Comparison of ENCODE assay signal across 11 cellular contexts in genomic region chr13:99354371-99354951, GRCh38. TPM values are rescaled to one million over a fixed set of nuclear protein-coding genes. Genes with fewer than 3 reads are reported as not detected.
DNase-seq lines count a peak whose midpoint lies in the region; ATAC-seq, FAIRE-seq and TF ChIP-seq lines count a peak whose summit lies in the region.
"Had no signal": no experiment of that assay in that cellular context is flagged by ENCODE, and none has a peak within 500 bp of the region (broad histone marks: within the 10 kb centered on the region; RNA-seq: fewer than 3 reads in every experiment).

No MANE protein-coding gene starts in this region.

- no peak overlapping the region for H2AFZ ChIP-seq in neural progenitor cell (replicated peaks)

- TF ChIP-seq POLR2A in GM12892 (IDR thresholded peaks at IDR 0.05; ENCODE audit: low read depth, low read length) = no peak
- TF ChIP-seq POLR2A in gastroesophageal sphincter (IDR thresholded peaks at IDR 0.05) = no peak

- DNase-seq in GM12892 (ENCODE audit: insufficient read length) (no peak), neural progenitor cell (ENCODE audit: low spot score) (no peak), NCI-H2107 (lab: John Stamatoyannopoulos, UW) (no peak)
- DNase-seq in stimulated activated naive CD4-positive, alpha-beta T cell treated with Interleukin-2 at 50 U/mL for 16 hours (lab: John Stamatoyannopoulos, UW) = no peak

- H3K27me3 Mint-ChIP-seq in activated naive CD8-positive, alpha-beta T cell = no peaks in the 10 kb centered on the region
- peaks cover 3% of the 10 kb centered on the region for H3K27me3 Mint-ChIP-seq in neural progenitor cell (ENCODE audit: insufficient read depth, low read depth)

- H3K4me3 Mint-ChIP-seq in activated naive CD8-positive, alpha-beta T cell = peak overlapping the region; percentile 74
- H3K4me3 Mint-ChIP-seq in neural progenitor cell = no peak overlapping the region

- no peaks in the 10 kb centered on the region for H3K36me3 ChIP-seq in neural progenitor cell
- peaks cover 0 to 60% of the 10 kb centered on the region in 2 donors for H3K36me3 ChIP-seq in gastroesophageal sphincter

- peaks cover 95% of the 10 kb centered on the region for H3K4me1 Mint-ChIP-seq in activated naive CD8-positive, alpha-beta T cell (ENCODE audit: low read depth)
- H3K4me1 Mint-ChIP-seq in neural progenitor cell = peaks cover 30% of the 10 kb centered on the region

- no peak overlapping the region for H3K9ac ChIP-seq in neural progenitor cell
- H3K9ac ChIP-seq: KMS-11 had no signal

- H3K4me3 ChIP-seq in neural progenitor cell (no peak overlapping the region), gastroesophageal sphincter (no peak overlapping the region)
- H3K4me3 ChIP-seq: ascending aorta, SK-N-MC had no signal

- H3K79me2 ChIP-seq in neural progenitor cell (ENCODE audit: low read depth) = no peaks in the 10 kb centered on the region

- TF ChIP-seq EP300 in gastroesophageal sphincter (IDR thresholded peaks at IDR 0.05) = no peak

- peak; percentile 24 for ATAC-seq in HG02870 (IDR thresholded peaks at IDR 0.05; ENCODE audit: unreplicated experiment)
- no peak for ATAC-seq in GM21526 (IDR thresholded peaks at IDR 0.05; ENCODE audit: low FRiP score, unreplicated experiment)
- no peak for ATAC-seq in gastroesophageal sphincter

- H3K27me3 ChIP-seq in neural progenitor cell (no peaks in the 10 kb centered on the region), gastroesophageal sphincter (no peaks in the 10 kb centered on the region)
- H3K27me3 ChIP-seq: ascending aorta had no signal

- H3K27ac Mint-ChIP-seq in activated naive CD8-positive, alpha-beta T cell = peak overlapping the region; percentile 93
- H3K27ac Mint-ChIP-seq in neural progenitor cell = peak overlapping the region; percentile 69

- H3K9me3 ChIP-seq in neural progenitor cell (ENCODE audit: low read depth) (no peaks in the 10 kb centered on the region), gastroesophageal sphincter (no peaks in the 10 kb centered on the region)
- H3K9me3 ChIP-seq: ascending aorta had no signal

- TF ChIP-seq CTCF in neural progenitor cell (IDR thresholded peaks at IDR 0.05) (no peak), gastroesophageal sphincter (IDR thresholded peaks at IDR 0.05) (no peak)

- H3K36me3 Mint-ChIP-seq in activated naive CD8-positive, alpha-beta T cell = peaks cover 41% of the 10 kb centered on the region
- peaks cover 26% of the 10 kb centered on the region for H3K36me3 Mint-ChIP-seq in neural progenitor cell

- H3F3A ChIP-seq in neural progenitor cell (ENCODE audit: low read depth) = no peaks in the 10 kb centered on the region

- no peak overlapping the region for H3K27ac ChIP-seq in neural progenitor cell
- H3K27ac ChIP-seq in gastroesophageal sphincter = no peak overlapping the region
- H3K27ac ChIP-seq: SK-N-MC had no signal

- peak; percentile 92 for FAIRE-seq in GM12892 (lab: Jason Lieb, UNC)

- no peak overlapping the region for H3K4me2 ChIP-seq in neural progenitor cell

- WGBS in gastroesophageal sphincter (ENCODE audit: low coverage in 1 of 2), 2 donors = 68 to 89% methylated on average over 6 to 7 of the region's 8 CpGs

- peaks cover 5% of the 10 kb centered on the region for H3K4me1 ChIP-seq in neural progenitor cell
- H3K4me1 ChIP-seq in gastroesophageal sphincter = peaks cover 0 to 28% (median 12%) of the 10 kb centered on the region in 3 donors

- no peaks in the 10 kb centered on the region for H3K9me3 Mint-ChIP-seq in activated naive CD8-positive, alpha-beta T cell (ENCODE audit: low read depth)
- H3K9me3 Mint-ChIP-seq in neural progenitor cell = no peaks in the 10 kb centered on the region

- H4K20me1 ChIP-seq in neural progenitor cell (ENCODE audit: low read depth) = peaks cover 11% of the 10 kb centered on the region

RNA-seq across cellular contexts. Expression of gene GPR183, which starts 47.3 kb away (rescaled TPM):
- polyA plus RNA-seq in GM12892 (2012; ENCODE audit: missing spikeins) = 100 TPM
- not detected in 2 replicates for total RNA-seq in neural progenitor cell (ENCODE audit: low replicate concordance)
- total RNA-seq in gastroesophageal sphincter = 10 to 100 TPM; 11.5 to 23.8 (median 18.1) TPM

Comparison
In these comparisons a context has a peak if more than half of its experiments do, and no peak if none do; other contexts are left out.
1. RNA of gene GPR183, which starts 47.3 kb away (total RNA-seq): 11.5 to 23.8 TPM in gastroesophageal sphincter; not detected in neural progenitor cell; every median in the first group is over 10 times any median in the second.